ENCODE assay signal across 22 cellular contexts in the genomic region with DNA sequence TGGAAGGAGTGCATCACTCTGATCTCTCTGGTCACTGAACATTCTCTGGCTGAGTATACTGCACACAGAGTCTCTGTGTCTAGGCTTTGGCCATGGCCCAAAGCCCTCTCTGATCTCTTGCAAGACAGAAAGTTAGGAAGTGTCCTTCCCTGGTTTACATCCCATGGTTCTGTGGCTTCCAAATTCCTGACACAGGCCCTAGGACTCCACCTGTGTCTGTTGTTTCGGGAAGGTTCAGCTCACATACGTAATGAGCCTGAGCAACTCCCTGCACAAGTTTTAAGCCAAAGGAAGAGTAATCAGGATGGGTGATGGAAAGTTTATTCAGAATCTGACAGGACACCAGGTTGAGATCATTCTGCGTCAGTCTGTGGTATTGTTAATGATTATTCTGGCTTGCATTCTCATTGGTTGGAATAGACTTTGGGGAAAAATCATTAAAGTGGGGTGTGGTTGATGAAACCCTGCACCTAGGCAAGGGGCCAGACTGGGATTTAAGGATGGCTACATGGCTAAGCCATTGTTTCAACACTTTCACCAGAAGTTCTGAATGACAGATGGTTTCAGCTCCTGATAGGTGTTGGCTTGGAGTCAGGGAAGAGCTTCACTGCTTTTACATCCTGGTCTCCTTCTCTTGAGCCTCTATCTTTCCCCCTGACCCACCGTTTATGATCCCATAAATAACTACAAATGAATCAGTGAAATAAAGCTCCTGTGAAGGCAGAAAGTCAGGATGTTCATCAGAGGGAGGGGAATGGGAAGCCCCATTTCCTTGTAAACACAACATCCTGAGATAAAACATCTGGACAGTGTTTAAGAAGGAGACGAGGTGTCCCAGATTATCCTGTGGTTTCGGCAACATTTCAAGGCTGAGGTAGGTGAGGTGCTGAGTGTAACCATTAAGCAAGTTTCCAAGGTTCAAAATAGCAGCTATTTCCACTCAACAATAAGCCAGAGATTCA. TPM values are rescaled to one million over a fixed set of nuclear protein-coding genes. Genes with fewer than 3 reads are reported as not detected.
DNase-seq lines count a peak whose midpoint lies in the region; ATAC-seq and TF ChIP-seq lines count a peak whose summit lies in the region.
"Had no signal": no experiment of that assay in that cellular context is flagged by ENCODE, and none has a peak within 500 bp of the region (broad histone marks: within the 10 kb centered on the region; RNA-seq: fewer than 3 reads in every experiment).

No MANE protein-coding gene starts in this region.

- no peaks in the 10 kb centered on the region for H3K79me1 ChIP-seq in IMR-90 (ENCODE audit: low read depth in 1 of 2, low read length in 2 of 2)

- H3K27ac Mint-ChIP-seq in endothelial cell (ENCODE audit: unreplicated experiment), result peak overlapping the region; percentile 64
- no peak overlapping the region for H3K27ac Mint-ChIP-seq in activated naive CD4-positive, alpha-beta T cell treated with anti-CD3 and anti-CD28 coated beads for 36 hours
- no peak overlapping the region for H3K27ac Mint-ChIP-seq in natural killer cell treated with Interleukin-12 subunit alpha and Interleukin-12 subunit beta and Interleukin-15 and Interleukin-18, amount 100 ng/mL, for 72 hours
- H3K27ac Mint-ChIP-seq: H9, IgD-negative memory B cell had no signal

- H4K8ac ChIP-seq in IMR-90 (ENCODE audit: low read depth in 2 of 2, low read length in 2 of 2), result no peak overlapping the region

- no peak overlapping the region for H3K56ac ChIP-seq in IMR-90 (ENCODE audit: extremely low read depth, insufficient read depth, low read length)

- no peaks in the 10 kb centered on the region; the same call in 1 of the 2 replicates for H3K9me3 ChIP-seq in IMR-90 (ENCODE audit: control insufficient read depth, insufficient read depth, low read length)
- no peaks in the 10 kb centered on the region for H3K9me3 ChIP-seq in BE2C
- no peaks in the 10 kb centered on the region for H3K9me3 ChIP-seq in psoas muscle
- H3K9me3 ChIP-seq: SJCRH30 had no signal

- H2AFZ ChIP-seq in IMR-90 (replicated peaks; ENCODE audit: low read length, poor library complexity), result no peak overlapping the region

- peaks cover 35% of the 10 kb centered on the region for H3K27me3 ChIP-seq in IMR-90 (ENCODE audit: control insufficient read depth, insufficient read depth, low read length)
- H3K27me3 ChIP-seq in BE2C, result no peaks in the 10 kb centered on the region; the same call in 1 of the 2 replicates
- no peaks in the 10 kb centered on the region for H3K27me3 ChIP-seq in psoas muscle (ENCODE audit: insufficient read depth in 3 of 3, low read length in 2 of 3)
- H3K27me3 ChIP-seq: SJCRH30 had no signal

- no peak overlapping the region for H2BK5ac ChIP-seq in IMR-90 (ENCODE audit: low read depth, low read length, poor library complexity, severe bottlenecking)

- in situ Hi-C loops in IMR-90 (cut with MboI; ENCODE audit: low sequenced_read_pairs), result no loop called here

- H3K36me3 Mint-ChIP-seq in endothelial cell (ENCODE audit: low read depth, unreplicated experiment), result no peaks in the 10 kb centered on the region
- H3K36me3 Mint-ChIP-seq in activated naive CD4-positive, alpha-beta T cell treated with anti-CD3 and anti-CD28 coated beads for 36 hours (ENCODE audit: low read depth), result no peaks in the 10 kb centered on the region
- H3K36me3 Mint-ChIP-seq in natural killer cell treated with Interleukin-12 subunit alpha and Interleukin-12 subunit beta and Interleukin-15 and Interleukin-18, amount 100 ng/mL, for 72 hours, result no peaks in the 10 kb centered on the region

- no peak overlapping the region for H3K9ac ChIP-seq in IMR-90 (ENCODE audit: low read depth, low read length)

- H2AK9ac ChIP-seq in IMR-90 (replicated peaks; ENCODE audit: low read depth, low read length, poor library complexity), result no peak overlapping the region

- H4K5ac ChIP-seq in IMR-90 (ENCODE audit: low read depth, low read length), result no peak overlapping the region

- H3K27ac ChIP-seq in IMR-90 (ENCODE audit: insufficient read depth, low read length) (no peak overlapping the region), psoas muscle (no peak overlapping the region)
- H3K27ac ChIP-seq: C4-2B, SJCRH30 had no signal

- H3K4me1 ChIP-seq in IMR-90 (ENCODE audit: control insufficient read depth, insufficient read depth, low read length) (peaks cover 2% of the 10 kb centered on the region; the same call in 1 of the 2 replicates), BE2C (no peaks in the 10 kb centered on the region), psoas muscle (no peaks in the 10 kb centered on the region)

- peaks cover 34% of the 10 kb centered on the region for H3K4me1 Mint-ChIP-seq in endothelial cell (ENCODE audit: unreplicated experiment)
- no peaks in the 10 kb centered on the region for H3K4me1 Mint-ChIP-seq in activated naive CD4-positive, alpha-beta T cell treated with anti-CD3 and anti-CD28 coated beads for 36 hours (ENCODE audit: low read depth)
- no peaks in the 10 kb centered on the region for H3K4me1 Mint-ChIP-seq in natural killer cell treated with Interleukin-12 subunit alpha and Interleukin-12 subunit beta and Interleukin-15 and Interleukin-18, amount 100 ng/mL, for 72 hours (ENCODE audit: low read depth in 2 of 2)

- no peaks in the 10 kb centered on the region for H3K9me3 Mint-ChIP-seq in endothelial cell (ENCODE audit: unreplicated experiment)
- H3K9me3 Mint-ChIP-seq in activated naive CD4-positive, alpha-beta T cell treated with anti-CD3 and anti-CD28 coated beads for 36 hours, result no peaks in the 10 kb centered on the region
- H3K9me3 Mint-ChIP-seq in natural killer cell treated with Interleukin-12 subunit alpha and Interleukin-12 subunit beta and Interleukin-15 and Interleukin-18, amount 100 ng/mL, for 72 hours, result no peaks in the 10 kb centered on the region
- H3K9me3 Mint-ChIP-seq: H9 had no signal

- TF ChIP-seq RAD21 in IMR-90 (IDR thresholded peaks at IDR 0.05; ENCODE audit: low read length), result no peak

- H3K18ac ChIP-seq in IMR-90 (ENCODE audit: low read depth, low read length), result no peak overlapping the region

- H2BK120ac ChIP-seq in IMR-90 (ENCODE audit: low read depth, low read length), result no peak overlapping the region

- TF ChIP-seq POLR2A in IMR-90 (IDR thresholded peaks at IDR 0.05; ENCODE audit: low read depth, low read length), result no peak

- H3K4me3 ChIP-seq in IMR-90 (ENCODE audit: insufficient read depth, low read depth, low read length) (no peak overlapping the region), BE2C (ENCODE audit: low read depth, low read length) (no peak overlapping the region), psoas muscle (no peak overlapping the region)
- H3K4me3 ChIP-seq: SJCRH30 had no signal

- CTCF ChIA-PET in IMR-90 (lab: Yijun Ruan, JAX), result no interaction called here
- CTCF ChIA-PET in activated naive CD4-positive, alpha-beta T cell treated with anti-CD3 and anti-CD28 coated beads for 36 hours (lab: Charles Lee), result no interaction called here

- TF ChIP-seq CTCF in IMR-90 (conservative IDR thresholded peaks at IDR 0.05; ENCODE audit: low read depth, low read length) (no peak), endothelial cell (IDR thresholded peaks at IDR 0.05; ENCODE audit: unreplicated experiment) (no peak), BE2C (IDR thresholded peaks at IDR 0.05; ENCODE audit: low read depth, low read length) (no peak), psoas muscle (IDR thresholded peaks at IDR 0.05) (no peak)

- POLR2A ChIA-PET in IMR-90 (lab: Charles Lee; ENCODE audit: unreplicated experiment), result no interaction called here

- 0 out of 2 replicates have a peak overlapping the region, but pooled peaks have one; percentile 20 for H3K23ac ChIP-seq in IMR-90 (ENCODE audit: low read depth, low read length)

- H4K20me1 ChIP-seq in IMR-90 (ENCODE audit: insufficient read depth, low read length), result no peaks in the 10 kb centered on the region

- no peak overlapping the region for H2BK15ac ChIP-seq in IMR-90 (ENCODE audit: low read depth, low read length)

- H3K4me3 Mint-ChIP-seq in endothelial cell (ENCODE audit: unreplicated experiment), result no peak overlapping the region
- no peak overlapping the region for H3K4me3 Mint-ChIP-seq in activated naive CD4-positive, alpha-beta T cell treated with anti-CD3 and anti-CD28 coated beads for 36 hours
- no peak overlapping the region for H3K4me3 Mint-ChIP-seq in natural killer cell treated with Interleukin-12 subunit alpha and Interleukin-12 subunit beta and Interleukin-15 and Interleukin-18, amount 100 ng/mL, for 72 hours
- H3K4me3 Mint-ChIP-seq: H9 had no signal

- no peak overlapping the region for H2BK20ac ChIP-seq in IMR-90 (ENCODE audit: low read depth, low read length)

- H2AK5ac ChIP-seq in IMR-90 (ENCODE audit: low read depth, low read length), result no peak overlapping the region

- BruUV-seq in IMR-90 (replicated peaks; lab: Mats Ljungman, UMichigan), result no TSS peak

- no peak overlapping the region for H3K14ac ChIP-seq in IMR-90 (replicated peaks; ENCODE audit: low read depth, low read length)

- H4K91ac ChIP-seq in IMR-90 (ENCODE audit: insufficient read depth, low read depth, low read length), result no peak overlapping the region

- H3K36me3 ChIP-seq in IMR-90 (ENCODE audit: control insufficient read depth, insufficient read depth, low read length) (no peaks in the 10 kb centered on the region), BE2C (no peaks in the 10 kb centered on the region), psoas muscle (ENCODE audit: insufficient read depth in 1 of 2, low read depth in 1 of 2) (no peaks in the 10 kb centered on the region)
- H3K36me3 ChIP-seq: SJCRH30 had no signal

- intact Hi-C loops in IMR-90 (cut with micrococcal nuclease) (no loop called here), sciatic nerve (cut with DNase I) (no loop called here), psoas muscle (cut with DNase I) (no loop called here)
- intact Hi-C loops in activated naive CD4-positive, alpha-beta T cell treated with anti-CD3 and anti-CD28 coated beads for 36 hours (cut with micrococcal nuclease), result no loop called here

- dilution Hi-C loops in IMR-90 (cut with HindIII; ENCODE audit: low sequenced_read_pairs, unreplicated experiment), result no loop called here

- no peak overlapping the region for H3K4me2 ChIP-seq in IMR-90 (ENCODE audit: low read depth, low read length)

- ATAC-seq in IMR-90 (ENCODE audit: low read depth) (no peak; the same call in 1 of the 2 replicates), sciatic nerve (peak; percentile 75), psoas muscle (no peak)
- no peak for ATAC-seq in natural killer cell treated with Interleukin-12 subunit alpha and Interleukin-12 subunit beta and Interleukin-15 and Interleukin-18, amount 100 ng/mL, for 72 hours

- H3K4ac ChIP-seq in IMR-90 (ENCODE audit: low read depth, low read length), result no peak overlapping the region

- no CpG with 5 or more reads among the region's 6 CpGs for WGBS in IMR-90 (ENCODE audit: extremely low coverage in 2 of 2, insufficient read length in 1 of 2), 2 experiments
- WGBS in psoas muscle, 3 donors, result 50 to 59% (median 57%) methylated on average over 6 of the region's 6 CpGs

- DNase-seq in IMR-90, result peak; percentile 41
- DNase-seq in endothelial cell (ENCODE audit: low spot score), result no peak
- DNase-seq in glomerular visceral epithelial cell (ENCODE audit: extremely low spot score), result peak; percentile 25
- no peak for DNase-seq in sciatic nerve (ENCODE audit: low spot score)
- DNase-seq in activated naive CD4-positive, alpha-beta T cell treated with anti-CD3 and anti-CD28 coated beads for 36 hours, result no peak
- DNase-seq in BE2C, result no peak
- no peak for DNase-seq in psoas muscle
- no peak for DNase-seq in natural killer cell treated with Interleukin-12 subunit alpha and Interleukin-12 subunit beta and Interleukin-15 and Interleukin-18, amount 100 ng/mL, for 72 hours (ENCODE audit: low spot score)
- DNase-seq: DMS153; H9; NCI-H1105 treated with DMSO at 0.1 percent for 48 hours; NCI-H1694 treated with DMSO at 0.1 percent for 48 hours; NCI-H226; NCI-H526; NK-92 treated with Interleukin-12 subunit alpha and Interleukin-12 subunit beta, amount 100 ng/mL, for 24 hours; OCI-M1; SJCRH30 had no signal

- no peaks in the 10 kb centered on the region; the same call in 1 of the 2 replicates for H3K9me1 ChIP-seq in IMR-90 (ENCODE audit: insufficient read depth, low read length)

- H3K27me3 Mint-ChIP-seq in endothelial cell (ENCODE audit: unreplicated experiment), result peaks cover 4% of the 10 kb centered on the region
- peaks cover 16% of the 10 kb centered on the region for H3K27me3 Mint-ChIP-seq in activated naive CD4-positive, alpha-beta T cell treated with anti-CD3 and anti-CD28 coated beads for 36 hours (ENCODE audit: low read depth)
- H3K27me3 Mint-ChIP-seq in natural killer cell treated with Interleukin-12 subunit alpha and Interleukin-12 subunit beta and Interleukin-15 and Interleukin-18, amount 100 ng/mL, for 72 hours, result peaks cover 14 to 16% of the 10 kb centered on the region in 2 donors

RNA-seq across cellular contexts. Expression of gene LCMT2, which starts 14.1 kb away (rescaled TPM):
- total RNA-seq in IMR-90 (2012; rRNA removed), result 9.7 and 12.2 TPM in 2 replicates
- polyA plus RNA-seq in IMR-90 (2012; rRNA removed), result 5.7 and 5.8 TPM in 2 replicates
- 1.8 and 3.7 TPM in 2 replicates for polyA plus RNA-seq in IMR-90 (2012; cell fraction: cytosol; rRNA removed)
- 0.96 and 3.0 TPM in 2 replicates for polyA plus RNA-seq in IMR-90 (2012; cell fraction: nucleus; rRNA removed; ENCODE audit: low replicate concordance)
- total RNA-seq in endothelial cell (ENCODE audit: unreplicated experiment), result 9.6 TPM
- 6.9 TPM for total RNA-seq in sciatic nerve
- total RNA-seq in activated naive CD4-positive, alpha-beta T cell treated with anti-CD3 and anti-CD28 coated beads for 36 hours, result 1 to 10 TPM; 4.2 to 4.3 TPM
- polyA plus RNA-seq in BE2C (2012; ENCODE audit: insufficient read depth, insufficient read length, low read depth), result 43.4 TPM
- 1 to 10 TPM; 4.1 to 6.8 (median 5.8) TPM for total RNA-seq in psoas muscle
- 1 to 10 TPM; 2.6 to 7.8 (median 2.7) TPM for polyA plus RNA-seq in psoas muscle
- 10 to 100 TPM; 11.8 to 12.6 TPM for total RNA-seq in natural killer cell treated with Interleukin-12 subunit alpha and Interleukin-12 subunit beta and Interleukin-15 and Interleukin-18, amount 100 ng/mL, for 72 hours

RNA-seq across cellular contexts. Expression of gene TGM7, which starts 14.2 kb away (rescaled TPM):
- total RNA-seq in IMR-90 (2012; rRNA removed) (not detected in 2 replicates), endothelial cell (ENCODE audit: unreplicated experiment) (0.77 TPM), sciatic nerve (not detected), psoas muscle (1 to 10 TPM in 1 of 4 donors, under 1 TPM in 1, not detected in 2; 0.86 to 4.8 TPM)
- polyA plus RNA-seq in IMR-90 (2012; rRNA removed) (not detected in 2 replicates), psoas muscle (under 1 TPM; 0.08 to 0.14 (median 0.11) TPM)
- polyA plus RNA-seq in IMR-90 (2012; cell fraction: cytosol; rRNA removed), result not detected in 2 replicates
- polyA plus RNA-seq in IMR-90 (2012; cell fraction: nucleus; rRNA removed; ENCODE audit: low replicate concordance), result not detected in 2 replicates
- total RNA-seq in activated naive CD4-positive, alpha-beta T cell treated with anti-CD3 and anti-CD28 coated beads for 36 hours, result not detected
- not detected for polyA plus RNA-seq in BE2C (2012; ENCODE audit: insufficient read depth, insufficient read length, low read depth)
- total RNA-seq in natural killer cell treated with Interleukin-12 subunit alpha and Interleukin-12 subunit beta and Interleukin-15 and Interleukin-18, amount 100 ng/mL, for 72 hours, result not detected
- total RNA-seq: A673, H9, HT-29, LHCN-M2, SJCRH30 had no signal
- polyA plus RNA-seq: IgD-negative memory B cell had no signal

RNA-seq across cellular contexts. Expression of gene TGM5, which starts 49.6 kb away (rescaled TPM):
- total RNA-seq in IMR-90 (2012; rRNA removed) (not detected in 2 replicates), endothelial cell (ENCODE audit: unreplicated experiment) (not detected), sciatic nerve (not detected), psoas muscle (under 1 TPM in 1 of 4 donors, not detected in 3; 0.78 TPM)
- polyA plus RNA-seq in IMR-90 (2012; rRNA removed) (not detected in 2 replicates), psoas muscle (under 1 TPM in 2 of 3 donors, not detected in 1; 0.03 to 0.06 TPM)
- polyA plus RNA-seq in IMR-90 (2012; cell fraction: cytosol; rRNA removed), result not detected in 2 replicates
- polyA plus RNA-seq in IMR-90 (2012; cell fraction: nucleus; rRNA removed; ENCODE audit: low replicate concordance), result not detected in 2 replicates
- not detected for total RNA-seq in activated naive CD4-positive, alpha-beta T cell treated with anti-CD3 and anti-CD28 coated beads for 36 hours
- polyA plus RNA-seq in BE2C (2012; ENCODE audit: insufficient read depth, insufficient read length, low read depth), result not detected
- 1 to 10 TPM in 1 of 2 donors, under 1 TPM in 1; 0.95 to 2.0 TPM for total RNA-seq in natural killer cell treated with Interleukin-12 subunit alpha and Interleukin-12 subunit beta and Interleukin-15 and Interleukin-18, amount 100 ng/mL, for 72 hours
- total RNA-seq: A673, H9, HT-29, LHCN-M2, SJCRH30 had no signal
- polyA plus RNA-seq: IgD-negative memory B cell had no signal

RNA-seq across cellular contexts. Expression of gene ZSCAN29, which starts 54.6 kb away (rescaled TPM):
- total RNA-seq in IMR-90 (2012; rRNA removed) (8.6 and 9.4 TPM in 2 replicates), endothelial cell (ENCODE audit: unreplicated experiment) (45.5 TPM), sciatic nerve (24.5 TPM), psoas muscle (10 to 100 TPM; 18.5 to 26.2 (median 21.9) TPM)
- polyA plus RNA-seq in IMR-90 (2012; rRNA removed) (5.6 and 6.8 TPM in 2 replicates), psoas muscle (10 to 100 TPM in 1 of 3 donors, 1 to 10 TPM in 2; 5.7 to 31.5 (median 7.2) TPM)
- 2.3 and 5.2 TPM in 2 replicates for polyA plus RNA-seq in IMR-90 (2012; cell fraction: cytosol; rRNA removed)
- 4.8 and 12.4 TPM in 2 replicates for polyA plus RNA-seq in IMR-90 (2012; cell fraction: nucleus; rRNA removed; ENCODE audit: low replicate concordance)
- 10 to 100 TPM; 13.6 to 13.9 TPM for total RNA-seq in activated naive CD4-positive, alpha-beta T cell treated with anti-CD3 and anti-CD28 coated beads for 36 hours
- 17.1 TPM for polyA plus RNA-seq in BE2C (2012; ENCODE audit: insufficient read depth, insufficient read length, low read depth)
- total RNA-seq in natural killer cell treated with Interleukin-12 subunit alpha and Interleukin-12 subunit beta and Interleukin-15 and Interleukin-18, amount 100 ng/mL, for 72 hours, result 10 to 100 TPM; 30.4 to 37.4 TPM

RNA-seq across cellular contexts. Expression of gene TUBGCP4, which starts 54.6 kb away (rescaled TPM):
- total RNA-seq in IMR-90 (2012; rRNA removed), result 11.9 and 12.7 TPM in 2 replicates
- 7.7 and 7.9 TPM in 2 replicates for polyA plus RNA-seq in IMR-90 (2012; rRNA removed)
- 4.5 and 4.6 TPM in 2 replicates for polyA plus RNA-seq in IMR-90 (2012; cell fraction: cytosol; rRNA removed)
- polyA plus RNA-seq in IMR-90 (2012; cell fraction: nucleus; rRNA removed; ENCODE audit: low replicate concordance), result 7.5 and 11.6 TPM in 2 replicates
- 14.6 TPM for total RNA-seq in endothelial cell (ENCODE audit: unreplicated experiment)
- total RNA-seq in sciatic nerve, result 18.9 TPM
- 10 to 100 TPM; 34.5 to 35.3 TPM for total RNA-seq in activated naive CD4-positive, alpha-beta T cell treated with anti-CD3 and anti-CD28 coated beads for 36 hours
- polyA plus RNA-seq in BE2C (2012; ENCODE audit: insufficient read depth, insufficient read length, low read depth), result 19.7 TPM
- total RNA-seq in psoas muscle, result 10 to 100 TPM; 12.8 to 21.0 (median 19.2) TPM
- 10 to 100 TPM in 2 of 3 donors, 1 to 10 TPM in 1; 6.1 to 12.1 (median 11.9) TPM for polyA plus RNA-seq in psoas muscle
- 10 to 100 TPM; 24.3 to 61.1 TPM for total RNA-seq in natural killer cell treated with Interleukin-12 subunit alpha and Interleukin-12 subunit beta and Interleukin-15 and Interleukin-18, amount 100 ng/mL, for 72 hours

Comparison
In these comparisons a context has a peak if more than half of its experiments do, and no peak if none do; other contexts are left out.
1. DNase-seq: peak in IMR-90 (single experiment) and glomerular visceral epithelial cell (single experiment); none in endothelial cell (single experiment), sciatic nerve (single experiment), activated naive CD4-positive, alpha-beta T cell treated with anti-CD3 and anti-CD28 coated beads for 36 hours (single experiment), BE2C (single experiment), psoas muscle (0 of 2) and natural killer cell treated with Interleukin-12 subunit alpha and Interleukin-12 subunit beta and Interleukin-15 and Interleukin-18, amount 100 ng/mL, for 72 hours (single experiment).